Comparison of ENCODE assay signal across 1 cellular context in the genomic region with DNA sequence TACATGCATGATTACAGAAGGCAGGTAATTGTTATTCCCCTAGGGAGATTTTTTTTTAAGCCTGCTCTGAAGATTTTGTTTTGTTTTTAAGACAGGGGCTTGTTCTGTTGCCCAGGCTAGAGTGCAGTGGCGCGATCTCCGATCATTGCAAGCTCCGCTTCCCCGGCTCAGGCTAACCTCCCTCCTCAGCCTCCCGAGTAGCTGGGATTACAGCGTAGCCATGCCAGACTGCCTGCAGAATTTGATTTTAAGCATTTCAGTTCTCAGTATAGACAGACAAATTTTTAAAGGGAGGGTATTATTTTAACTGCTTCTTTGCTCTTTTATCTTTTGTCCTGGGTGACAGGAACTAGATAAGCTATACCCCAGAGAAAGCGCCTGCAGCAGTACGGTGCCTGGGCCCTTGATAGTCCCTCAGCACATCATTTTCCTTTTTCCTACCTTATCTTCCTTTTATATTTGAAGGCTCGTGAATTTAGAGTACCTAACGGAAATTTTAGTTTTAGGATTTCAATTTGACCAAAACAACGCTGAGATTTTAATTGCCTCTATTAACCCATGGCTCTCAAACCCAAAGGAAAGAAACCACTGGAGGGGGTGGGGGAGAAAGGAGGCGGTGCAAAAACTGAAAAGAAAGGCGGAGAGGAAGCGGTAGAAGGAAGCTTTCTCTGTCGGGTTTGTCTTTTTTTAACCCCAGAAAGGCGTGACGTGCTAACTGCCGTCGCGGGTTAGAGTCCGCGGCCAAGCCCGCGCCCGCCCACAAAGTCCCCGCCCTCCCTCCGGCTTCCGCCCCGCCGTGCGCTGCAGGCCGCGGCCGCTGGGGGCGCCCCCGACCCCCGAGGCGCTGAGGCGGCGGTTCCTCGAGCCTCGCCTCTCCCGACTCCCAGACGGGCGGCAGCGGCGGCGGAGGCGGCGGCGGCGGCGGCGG.
TF ChIP-seq lines count a peak whose summit lies in the region.

A gene (plus strand): TSS at position 886 of the 928 bp plus-strand sequence. CDS start 329 bp downstream, outside the sequence.

TF ChIP-seq in HepG2, 621 proteins besides CTCF, POLR2A, EP300 and RAD21 (continues in another document):
- TF ChIP-seq ZFP62 (CRISPR knock-in tag; IDR thresholded peaks at IDR 0.05) (no peak), ATF7-NPFF (CRISPR knock-in tag; IDR thresholded peaks at IDR 0.05; ENCODE audit: low read depth) (peak; percentile 21; the same call in 1 of the 2 replicates), ADNP (CRISPR knock-in tag; IDR thresholded peaks at IDR 0.05) (0 out of 2 replicates have a peak, but pooled peaks have one; percentile 12), SAP130 (CRISPR knock-in tag; IDR thresholded peaks at IDR 0.05; ENCODE audit: low read depth) (peak; percentile 38; the same call in 1 of the 2 replicates), STAG1 (CRISPR knock-in tag; IDR thresholded peaks at IDR 0.05) (peak; percentile 9; the same call in 1 of the 2 replicates), ARNT2 (CRISPR knock-in tag; IDR thresholded peaks at IDR 0.05; ENCODE audit: low read depth) (peak; percentile 58; the same call in 1 of the 2 replicates), HES4 (CRISPR knock-in tag; IDR thresholded peaks at IDR 0.05; ENCODE audit: borderline replicate concordance) (0 out of 2 replicates have a peak, but pooled peaks have one; percentile 41), SP5 (CRISPR knock-in tag; IDR thresholded peaks at IDR 0.05; ENCODE audit: borderline replicate concordance, low read depth) (peak; percentile 57), SALL1 (CRISPR knock-in tag; IDR thresholded peaks at IDR 0.05) (peak; percentile 28; the same call in 1 of the 2 replicates), SPEN (CRISPR knock-in tag; IDR thresholded peaks at IDR 0.05; ENCODE audit: low read depth) (peak; percentile 52; the same call in 1 of the 2 replicates), JUND (CRISPR knock-in tag; IDR thresholded peaks at IDR 0.05) (no peak), ZNF652 (CRISPR knock-in tag; IDR thresholded peaks at IDR 0.05; ENCODE audit: borderline replicate concordance, low read depth) (peak; percentile 80), ZNF501 (CRISPR knock-in tag; IDR thresholded peaks at IDR 0.05) (no peak), HNF4G (IDR thresholded peaks at IDR 0.05; ENCODE audit: borderline replicate concordance, low read depth, low read length) (0 out of 2 replicates have a peak, but pooled peaks have one; percentile 8), HNF4G (CRISPR knock-in tag; IDR thresholded peaks at IDR 0.05; ENCODE audit: borderline replicate concordance, low read depth) (0 out of 2 replicates have a peak, but pooled peaks have one; percentile 18), SOX13 (IDR thresholded peaks at IDR 0.05) (no peak), SOX13 (CRISPR knock-in tag; conservative IDR thresholded peaks at IDR 0.05 in 1 of 2, IDR thresholded peaks at IDR 0.05 in 1 of 2) (0 out of 4 replicates have a peak, but pooled peaks of 1 of the 2 experiments have one; percentile 6), SKI (IDR thresholded peaks at IDR 0.05; ENCODE audit: partially characterized antibody) (peak; percentile 70), ZEB1 (IDR thresholded peaks at IDR 0.05; ENCODE audit: insufficient replicate concordance, low read depth) (no peak), ZNF543 (CRISPR knock-in tag; IDR thresholded peaks at IDR 0.05) (no peak), ZNF709 (CRISPR knock-in tag; IDR thresholded peaks at IDR 0.05) (0 out of 2 replicates have a peak, but pooled peaks have one; percentile 22), ZNF672 (CRISPR knock-in tag; IDR thresholded peaks at IDR 0.05) (no peak), MTF2 (CRISPR knock-in tag; IDR thresholded peaks at IDR 0.05; ENCODE audit: borderline replicate concordance) (peak; percentile 64; the same call in 1 of the 2 replicates), RBFOX2 (IDR thresholded peaks at IDR 0.05; ENCODE audit: low read depth, low read length) (0 out of 2 replicates have a peak, but pooled peaks have one; percentile 34), CREM (IDR thresholded peaks at IDR 0.05) (no peak), CREM (CRISPR knock-in tag; IDR thresholded peaks at IDR 0.05) (no peak), YY1 (IDR thresholded peaks at IDR 0.05; ENCODE audit: insufficient read depth, insufficient replicate concordance, low read depth, low read length) (peak; percentile 48)
- TF ChIP-seq, protein P1, sequence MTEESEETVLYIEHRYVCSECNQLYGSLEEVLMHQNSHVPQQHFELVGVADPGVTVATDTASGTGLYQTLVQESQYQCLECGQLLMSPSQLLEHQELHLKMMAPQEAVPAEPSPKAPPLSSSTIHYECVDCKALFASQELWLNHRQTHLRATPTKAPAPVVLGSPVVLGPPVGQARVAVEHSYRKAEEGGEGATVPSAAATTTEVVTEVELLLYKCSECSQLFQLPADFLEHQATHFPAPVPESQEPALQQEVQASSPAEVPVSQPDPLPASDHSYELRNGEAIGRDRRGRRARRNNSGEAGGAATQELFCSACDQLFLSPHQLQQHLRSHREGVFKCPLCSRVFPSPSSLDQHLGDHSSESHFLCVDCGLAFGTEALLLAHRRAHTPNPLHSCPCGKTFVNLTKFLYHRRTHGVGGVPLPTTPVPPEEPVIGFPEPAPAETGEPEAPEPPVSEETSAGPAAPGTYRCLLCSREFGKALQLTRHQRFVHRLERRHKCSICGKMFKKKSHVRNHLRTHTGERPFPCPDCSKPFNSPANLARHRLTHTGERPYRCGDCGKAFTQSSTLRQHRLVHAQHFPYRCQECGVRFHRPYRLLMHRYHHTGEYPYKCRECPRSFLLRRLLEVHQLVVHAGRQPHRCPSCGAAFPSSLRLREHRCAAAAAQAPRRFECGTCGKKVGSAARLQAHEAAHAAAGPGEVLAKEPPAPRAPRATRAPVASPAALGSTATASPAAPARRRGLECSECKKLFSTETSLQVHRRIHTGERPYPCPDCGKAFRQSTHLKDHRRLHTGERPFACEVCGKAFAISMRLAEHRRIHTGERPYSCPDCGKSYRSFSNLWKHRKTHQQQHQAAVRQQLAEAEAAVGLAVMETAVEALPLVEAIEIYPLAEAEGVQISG (CRISPR knock-in tag; IDR thresholded peaks at IDR 0.05): peak; percentile 54; the same call in 1 of the 2 replicates
- TF ChIP-seq, protein P2, sequence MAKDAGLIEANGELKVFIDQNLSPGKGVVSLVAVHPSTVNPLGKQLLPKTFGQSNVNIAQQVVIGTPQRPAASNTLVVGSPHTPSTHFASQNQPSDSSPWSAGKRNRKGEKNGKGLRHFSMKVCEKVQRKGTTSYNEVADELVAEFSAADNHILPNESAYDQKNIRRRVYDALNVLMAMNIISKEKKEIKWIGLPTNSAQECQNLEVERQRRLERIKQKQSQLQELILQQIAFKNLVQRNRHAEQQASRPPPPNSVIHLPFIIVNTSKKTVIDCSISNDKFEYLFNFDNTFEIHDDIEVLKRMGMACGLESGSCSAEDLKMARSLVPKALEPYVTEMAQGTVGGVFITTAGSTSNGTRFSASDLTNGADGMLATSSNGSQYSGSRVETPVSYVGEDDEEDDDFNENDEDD (CRISPR knock-in tag; IDR thresholded peaks at IDR 0.05; ENCODE audit: borderline replicate concordance): peak; percentile 76; the same call in 1 of the 2 replicates
- TF ChIP-seq, protein P3, sequence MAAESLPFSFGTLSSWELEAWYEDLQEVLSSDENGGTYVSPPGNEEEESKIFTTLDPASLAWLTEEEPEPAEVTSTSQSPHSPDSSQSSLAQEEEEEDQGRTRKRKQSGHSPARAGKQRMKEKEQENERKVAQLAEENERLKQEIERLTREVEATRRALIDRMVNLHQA (CRISPR knock-in tag; IDR thresholded peaks at IDR 0.05): no peak
- TF ChIP-seq, protein P4, sequence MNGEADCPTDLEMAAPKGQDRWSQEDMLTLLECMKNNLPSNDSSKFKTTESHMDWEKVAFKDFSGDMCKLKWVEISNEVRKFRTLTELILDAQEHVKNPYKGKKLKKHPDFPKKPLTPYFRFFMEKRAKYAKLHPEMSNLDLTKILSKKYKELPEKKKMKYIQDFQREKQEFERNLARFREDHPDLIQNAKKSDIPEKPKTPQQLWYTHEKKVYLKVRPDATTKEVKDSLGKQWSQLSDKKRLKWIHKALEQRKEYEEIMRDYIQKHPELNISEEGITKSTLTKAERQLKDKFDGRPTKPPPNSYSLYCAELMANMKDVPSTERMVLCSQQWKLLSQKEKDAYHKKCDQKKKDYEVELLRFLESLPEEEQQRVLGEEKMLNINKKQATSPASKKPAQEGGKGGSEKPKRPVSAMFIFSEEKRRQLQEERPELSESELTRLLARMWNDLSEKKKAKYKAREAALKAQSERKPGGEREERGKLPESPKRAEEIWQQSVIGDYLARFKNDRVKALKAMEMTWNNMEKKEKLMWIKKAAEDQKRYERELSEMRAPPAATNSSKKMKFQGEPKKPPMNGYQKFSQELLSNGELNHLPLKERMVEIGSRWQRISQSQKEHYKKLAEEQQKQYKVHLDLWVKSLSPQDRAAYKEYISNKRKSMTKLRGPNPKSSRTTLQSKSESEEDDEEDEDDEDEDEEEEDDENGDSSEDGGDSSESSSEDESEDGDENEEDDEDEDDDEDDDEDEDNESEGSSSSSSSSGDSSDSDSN (CRISPR knock-in tag; IDR thresholded peaks at IDR 0.05): peak; percentile 48; the same call in 1 of the 2 replicates
- TF ChIP-seq, protein P5, sequence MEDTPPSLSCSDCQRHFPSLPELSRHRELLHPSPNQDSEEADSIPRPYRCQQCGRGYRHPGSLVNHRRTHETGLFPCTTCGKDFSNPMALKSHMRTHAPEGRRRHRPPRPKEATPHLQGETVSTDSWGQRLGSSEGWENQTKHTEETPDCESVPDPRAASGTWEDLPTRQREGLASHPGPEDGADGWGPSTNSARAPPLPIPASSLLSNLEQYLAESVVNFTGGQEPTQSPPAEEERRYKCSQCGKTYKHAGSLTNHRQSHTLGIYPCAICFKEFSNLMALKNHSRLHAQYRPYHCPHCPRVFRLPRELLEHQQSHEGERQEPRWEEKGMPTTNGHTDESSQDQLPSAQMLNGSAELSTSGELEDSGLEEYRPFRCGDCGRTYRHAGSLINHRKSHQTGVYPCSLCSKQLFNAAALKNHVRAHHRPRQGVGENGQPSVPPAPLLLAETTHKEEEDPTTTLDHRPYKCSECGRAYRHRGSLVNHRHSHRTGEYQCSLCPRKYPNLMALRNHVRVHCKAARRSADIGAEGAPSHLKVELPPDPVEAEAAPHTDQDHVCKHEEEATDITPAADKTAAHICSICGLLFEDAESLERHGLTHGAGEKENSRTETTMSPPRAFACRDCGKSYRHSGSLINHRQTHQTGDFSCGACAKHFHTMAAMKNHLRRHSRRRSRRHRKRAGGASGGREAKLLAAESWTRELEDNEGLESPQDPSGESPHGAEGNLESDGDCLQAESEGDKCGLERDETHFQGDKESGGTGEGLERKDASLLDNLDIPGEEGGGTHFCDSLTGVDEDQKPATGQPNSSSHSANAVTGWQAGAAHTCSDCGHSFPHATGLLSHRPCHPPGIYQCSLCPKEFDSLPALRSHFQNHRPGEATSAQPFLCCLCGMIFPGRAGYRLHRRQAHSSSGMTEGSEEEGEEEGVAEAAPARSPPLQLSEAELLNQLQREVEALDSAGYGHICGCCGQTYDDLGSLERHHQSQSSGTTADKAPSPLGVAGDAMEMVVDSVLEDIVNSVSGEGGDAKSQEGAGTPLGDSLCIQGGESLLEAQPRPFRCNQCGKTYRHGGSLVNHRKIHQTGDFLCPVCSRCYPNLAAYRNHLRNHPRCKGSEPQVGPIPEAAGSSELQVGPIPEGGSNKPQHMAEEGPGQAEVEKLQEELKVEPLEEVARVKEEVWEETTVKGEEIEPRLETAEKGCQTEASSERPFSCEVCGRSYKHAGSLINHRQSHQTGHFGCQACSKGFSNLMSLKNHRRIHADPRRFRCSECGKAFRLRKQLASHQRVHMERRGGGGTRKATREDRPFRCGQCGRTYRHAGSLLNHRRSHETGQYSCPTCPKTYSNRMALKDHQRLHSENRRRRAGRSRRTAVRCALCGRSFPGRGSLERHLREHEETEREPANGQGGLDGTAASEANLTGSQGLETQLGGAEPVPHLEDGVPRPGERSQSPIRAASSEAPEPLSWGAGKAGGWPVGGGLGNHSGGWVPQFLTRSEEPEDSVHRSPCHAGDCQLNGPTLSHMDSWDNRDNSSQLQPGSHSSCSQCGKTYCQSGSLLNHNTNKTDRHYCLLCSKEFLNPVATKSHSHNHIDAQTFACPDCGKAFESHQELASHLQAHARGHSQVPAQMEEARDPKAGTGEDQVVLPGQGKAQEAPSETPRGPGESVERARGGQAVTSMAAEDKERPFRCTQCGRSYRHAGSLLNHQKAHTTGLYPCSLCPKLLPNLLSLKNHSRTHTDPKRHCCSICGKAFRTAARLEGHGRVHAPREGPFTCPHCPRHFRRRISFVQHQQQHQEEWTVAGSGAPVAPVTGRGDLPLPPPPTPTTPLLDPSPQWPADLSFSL (CRISPR knock-in tag; IDR thresholded peaks at IDR 0.05): no peak
- TF ChIP-seq, protein P6, sequence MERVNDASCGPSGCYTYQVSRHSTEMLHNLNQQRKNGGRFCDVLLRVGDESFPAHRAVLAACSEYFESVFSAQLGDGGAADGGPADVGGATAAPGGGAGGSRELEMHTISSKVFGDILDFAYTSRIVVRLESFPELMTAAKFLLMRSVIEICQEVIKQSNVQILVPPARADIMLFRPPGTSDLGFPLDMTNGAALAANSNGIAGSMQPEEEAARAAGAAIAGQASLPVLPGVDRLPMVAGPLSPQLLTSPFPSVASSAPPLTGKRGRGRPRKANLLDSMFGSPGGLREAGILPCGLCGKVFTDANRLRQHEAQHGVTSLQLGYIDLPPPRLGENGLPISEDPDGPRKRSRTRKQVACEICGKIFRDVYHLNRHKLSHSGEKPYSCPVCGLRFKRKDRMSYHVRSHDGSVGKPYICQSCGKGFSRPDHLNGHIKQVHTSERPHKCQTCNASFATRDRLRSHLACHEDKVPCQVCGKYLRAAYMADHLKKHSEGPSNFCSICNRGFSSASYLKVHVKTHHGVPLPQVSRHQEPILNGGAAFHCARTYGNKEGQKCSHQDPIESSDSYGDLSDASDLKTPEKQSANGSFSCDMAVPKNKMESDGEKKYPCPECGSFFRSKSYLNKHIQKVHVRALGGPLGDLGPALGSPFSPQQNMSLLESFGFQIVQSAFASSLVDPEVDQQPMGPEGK (CRISPR knock-in tag; IDR thresholded peaks at IDR 0.05): 0 out of 2 replicates have a peak, but pooled peaks have one; percentile 18
- TF ChIP-seq, protein P7, sequence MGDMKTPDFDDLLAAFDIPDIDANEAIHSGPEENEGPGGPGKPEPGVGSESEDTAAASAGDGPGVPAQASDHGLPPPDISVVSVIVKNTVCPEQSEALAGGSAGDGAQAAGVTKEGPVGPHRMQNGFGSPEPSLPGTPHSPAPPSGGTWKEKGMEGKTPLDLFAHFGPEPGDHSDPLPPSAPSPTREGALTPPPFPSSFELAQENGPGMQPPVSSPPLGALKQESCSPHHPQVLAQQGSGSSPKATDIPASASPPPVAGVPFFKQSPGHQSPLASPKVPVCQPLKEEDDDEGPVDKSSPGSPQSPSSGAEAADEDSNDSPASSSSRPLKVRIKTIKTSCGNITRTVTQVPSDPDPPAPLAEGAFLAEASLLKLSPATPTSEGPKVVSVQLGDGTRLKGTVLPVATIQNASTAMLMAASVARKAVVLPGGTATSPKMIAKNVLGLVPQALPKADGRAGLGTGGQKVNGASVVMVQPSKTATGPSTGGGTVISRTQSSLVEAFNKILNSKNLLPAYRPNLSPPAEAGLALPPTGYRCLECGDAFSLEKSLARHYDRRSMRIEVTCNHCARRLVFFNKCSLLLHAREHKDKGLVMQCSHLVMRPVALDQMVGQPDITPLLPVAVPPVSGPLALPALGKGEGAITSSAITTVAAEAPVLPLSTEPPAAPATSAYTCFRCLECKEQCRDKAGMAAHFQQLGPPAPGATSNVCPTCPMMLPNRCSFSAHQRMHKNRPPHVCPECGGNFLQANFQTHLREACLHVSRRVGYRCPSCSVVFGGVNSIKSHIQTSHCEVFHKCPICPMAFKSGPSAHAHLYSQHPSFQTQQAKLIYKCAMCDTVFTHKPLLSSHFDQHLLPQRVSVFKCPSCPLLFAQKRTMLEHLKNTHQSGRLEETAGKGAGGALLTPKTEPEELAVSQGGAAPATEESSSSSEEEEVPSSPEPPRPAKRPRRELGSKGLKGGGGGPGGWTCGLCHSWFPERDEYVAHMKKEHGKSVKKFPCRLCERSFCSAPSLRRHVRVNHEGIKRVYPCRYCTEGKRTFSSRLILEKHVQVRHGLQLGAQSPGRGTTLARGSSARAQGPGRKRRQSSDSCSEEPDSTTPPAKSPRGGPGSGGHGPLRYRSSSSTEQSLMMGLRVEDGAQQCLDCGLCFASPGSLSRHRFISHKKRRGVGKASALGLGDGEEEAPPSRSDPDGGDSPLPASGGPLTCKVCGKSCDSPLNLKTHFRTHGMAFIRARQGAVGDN (CRISPR knock-in tag; IDR thresholded peaks at IDR 0.05): peak; percentile 66
